8 cellular contexts compared by ENCODE assay signal in the genomic region with DNA sequence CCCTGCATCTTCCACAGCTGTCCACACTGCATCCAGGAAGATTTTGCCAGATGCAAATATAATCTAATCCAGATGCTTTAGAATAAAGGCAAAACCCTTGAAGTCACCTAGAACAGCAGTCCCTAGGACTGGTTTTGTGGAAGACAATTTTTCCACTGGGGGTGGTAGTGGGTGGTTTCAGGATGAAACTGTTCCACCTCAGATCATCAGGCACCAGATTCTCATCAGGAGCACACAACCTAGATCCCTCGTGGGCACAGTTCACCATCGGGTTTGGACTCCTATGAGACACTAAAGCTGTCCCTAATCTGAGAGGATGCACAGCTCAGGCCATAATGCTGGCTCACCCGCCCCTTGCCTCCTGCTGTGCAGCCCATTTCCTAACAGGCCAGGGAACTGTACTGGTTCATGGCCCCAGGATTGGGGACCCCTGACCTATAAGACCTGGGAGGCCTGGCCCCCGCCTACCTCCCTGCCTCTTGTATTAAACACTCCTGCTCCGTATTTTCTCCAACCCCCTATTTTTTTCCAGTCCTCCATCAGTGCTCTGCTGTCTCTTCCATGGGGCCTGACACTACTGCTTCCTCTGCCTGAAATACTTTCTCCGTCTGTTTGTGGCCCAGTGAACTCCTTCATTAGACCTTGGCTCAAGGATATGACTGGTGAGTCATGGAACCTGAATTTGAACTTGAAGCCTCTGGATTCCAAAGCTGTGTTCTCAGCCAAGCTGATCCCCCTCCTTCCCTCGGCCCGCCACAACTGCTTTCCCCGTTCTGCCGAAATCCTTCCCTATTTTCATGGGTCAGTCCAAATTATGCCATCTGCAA.
DNase-seq lines count a peak whose midpoint lies in the region; ATAC-seq and TF ChIP-seq lines count a peak whose summit lies in the region.

No MANE protein-coding gene starts in this region.

- RAD21 ChIA-PET in HCT116 (lab: Charles Lee; ENCODE audit: low non-redundant PET in 1 of 2, low total read pairs in 2 of 2, uncharacterized antibody in 2 of 2, unreplicated experiment in 2 of 2) = no interaction called here

- BruUV-seq in HCT116 (replicated peaks; lab: Mats Ljungman, UMichigan) = no TSS peak

- H3K4me2 ChIP-seq in HCT116 (ENCODE audit: low read length) = peak overlapping the region; percentile 85
- H3K4me2 ChIP-seq in skeletal muscle satellite cell (ENCODE audit: low read length) = peak overlapping the region; percentile 77

- CTCF ChIA-PET in HCT116 (lab: Charles Lee) = interaction anchor here (1.0 kb wide), 1 partner anchor 20 kb away, joined by 3 read pairs; no protein-coding TSS in a partner anchor

- peak overlapping the region; percentile 60 for H3K9ac ChIP-seq in HCT116 (ENCODE audit: low read length)
- peak overlapping the region; percentile 74 for H3K9ac ChIP-seq in skeletal muscle satellite cell (ENCODE audit: low read depth, low read length)

- no peak for TF ChIP-seq POLR2A in HCT116 (IDR thresholded peaks at IDR 0.05; ENCODE audit: borderline replicate concordance, extremely low read depth, insufficient read depth, insufficient read length)

- intact Hi-C loops in HCT116 (cut with micrococcal nuclease) = no loop called here
- intact Hi-C loops in left ventricle myocardium inferior (cut with micrococcal nuclease) = no loop called here

- H3K4me1 Mint-ChIP-seq in activated T-helper 17 cell treated with anti-CD3 and anti-CD28 coated beads, Interleukin-2, amount 50 U/mL, for 72 hours = peaks cover 27% of the 10 kb centered on the region

- ATAC-seq in HCT116 = peak; percentile 79
- ATAC-seq in activated T-helper 17 cell treated with anti-CD3 and anti-CD28 coated beads, Interleukin-2, amount 50 U/mL, for 72 hours (replicated peaks) = peak; percentile 64
- no peak for ATAC-seq in GM21717 (IDR thresholded peaks at IDR 0.05; ENCODE audit: unreplicated experiment)
- no peak for ATAC-seq in GM18498 (IDR thresholded peaks at IDR 0.05; ENCODE audit: unreplicated experiment)

- no peak for TF ChIP-seq RAD21 in HCT116 (IDR thresholded peaks at IDR 0.05; ENCODE audit: low read depth)

- H2AFZ ChIP-seq in HCT116 (ENCODE audit: low read depth, low read length, poor library complexity, severe bottlenecking) = no peak overlapping the region

- peaks cover 15% of the 10 kb centered on the region for H3K36me3 Mint-ChIP-seq in activated T-helper 17 cell treated with anti-CD3 and anti-CD28 coated beads, Interleukin-2, amount 50 U/mL, for 72 hours (ENCODE audit: low read depth)

- H3K27ac ChIP-seq in HCT116 (ENCODE audit: low read depth, low read length) (peak overlapping the region; percentile 82), left ventricle myocardium inferior (replicated peaks) (peak overlapping the region; percentile 87)

- H4K20me1 ChIP-seq in HCT116 (ENCODE audit: insufficient read depth) = no peaks in the 10 kb centered on the region

- peaks cover 4% of the 10 kb centered on the region for H3K9me3 Mint-ChIP-seq in activated T-helper 17 cell treated with anti-CD3 and anti-CD28 coated beads, Interleukin-2, amount 50 U/mL, for 72 hours

- H3K36me3 ChIP-seq in HCT116 (ENCODE audit: control insufficient read depth in 1 of 2, insufficient read depth in 2 of 2, low read length in 2 of 2) = 0 out of 4 replicates have a peak, but pooled peaks cover 0 to 3% of the 10 kb centered on the region in 2 experiments
- H3K36me3 ChIP-seq in left ventricle myocardium inferior = peaks cover 16% of the 10 kb centered on the region
- peaks cover 6% of the 10 kb centered on the region for H3K36me3 ChIP-seq in skeletal muscle satellite cell (ENCODE audit: insufficient read depth, low read length)

- POLR2A ChIA-PET in HCT116 (lab: Charles Lee) = no interaction called here

- H3K9me2 ChIP-seq in HCT116 (ENCODE audit: insufficient read depth) = no peaks in the 10 kb centered on the region

- H3K4me1 ChIP-seq in HCT116 (ENCODE audit: control insufficient read depth in 1 of 2, insufficient read depth in 2 of 2, low read length in 2 of 2) = peaks cover 52 to 79% of the 10 kb centered on the region in 2 experiments
- peaks cover 46% of the 10 kb centered on the region for H3K4me1 ChIP-seq in left ventricle myocardium inferior
- peaks cover 36% of the 10 kb centered on the region for H3K4me1 ChIP-seq in skeletal muscle satellite cell (ENCODE audit: control insufficient read depth, insufficient read depth, low read length)

- H3K27me3 ChIP-seq in HCT116 (ENCODE audit: insufficient read depth, low read length) (no peaks in the 10 kb centered on the region), left ventricle myocardium inferior (ENCODE audit: low read depth) (no peaks in the 10 kb centered on the region), skeletal muscle satellite cell (ENCODE audit: control insufficient read depth, insufficient read depth, low read length) (no peaks in the 10 kb centered on the region)

- no peaks in the 10 kb centered on the region for H3K9me3 ChIP-seq in HCT116 (ENCODE audit: control insufficient read depth in 1 of 2, insufficient read depth in 1 of 2, low read depth in 1 of 2, low read length in 2 of 2)
- no peaks in the 10 kb centered on the region for H3K9me3 ChIP-seq in left ventricle myocardium inferior (replicated peaks)
- no peaks in the 10 kb centered on the region for H3K9me3 ChIP-seq in skeletal muscle satellite cell (replicated peaks; ENCODE audit: low read length)

- DNase-seq in HCT116 (ENCODE audit: low read depth, low spot score) (peak; percentile 68), left ventricle myocardium inferior (no peak), NOMO-1 treated with dmso at 0.1 percent for 144 hours (lab: John Stamatoyannopoulos, UW; ENCODE audit: unreplicated experiment) (no peak), NCI-H2171 (lab: John Stamatoyannopoulos, UW) (no peak)

- peaks cover 40% of the 10 kb centered on the region for H3K79me2 ChIP-seq in HCT116 (ENCODE audit: insufficient read depth, low read length)

- H3K4me3 ChIP-seq in HCT116 (replicated peaks in 1 of 2; ENCODE audit: low read depth in 1 of 2, low read length in 2 of 2) (peak overlapping the region; percentile 13 to 48), left ventricle myocardium inferior (no peak overlapping the region), skeletal muscle satellite cell (ENCODE audit: low read length) (peak overlapping the region; percentile 42)

- no peak overlapping the region for H3K4me3 Mint-ChIP-seq in activated T-helper 17 cell treated with anti-CD3 and anti-CD28 coated beads, Interleukin-2, amount 50 U/mL, for 72 hours

- TF ChIP-seq CTCF in HCT116 (IDR thresholded peaks at IDR 0.05 in 2 of 3, conservative IDR thresholded peaks at IDR 0.05 in 1 of 3; ENCODE audit: borderline replicate concordance in 1 of 3, insufficient read depth in 1 of 3, low read depth in 2 of 3, low read length in 2 of 3) (peak in 2 of 3 experiments; percentile 11 to 26; a peak in 1 of 6 replicates), left ventricle myocardium inferior (IDR thresholded peaks at IDR 0.05; ENCODE audit: borderline replicate concordance) (no peak)

- no peaks in the 10 kb centered on the region for H3K27me3 Mint-ChIP-seq in activated T-helper 17 cell treated with anti-CD3 and anti-CD28 coated beads, Interleukin-2, amount 50 U/mL, for 72 hours

- H3K27ac Mint-ChIP-seq in activated T-helper 17 cell treated with anti-CD3 and anti-CD28 coated beads, Interleukin-2, amount 50 U/mL, for 72 hours = peak overlapping the region; percentile 15

TF ChIP-seq in HCT116, 20 proteins besides CTCF, POLR2A, EP300 and RAD21:
- TF ChIP-seq SP1 (IDR thresholded peaks at IDR 0.05; ENCODE audit: low read depth) (peak; percentile 77), TCF7L2 (IDR thresholded peaks at IDR 0.05; ENCODE audit: borderline replicate concordance, extremely low read depth, insufficient read depth, insufficient read length) (no peak), EZH2phosphoT487 (IDR thresholded peaks at IDR 0.05; ENCODE audit: borderline replicate concordance) (no peak), JUND (IDR thresholded peaks at IDR 0.05) (peak; percentile 81), ELF1 (IDR thresholded peaks at IDR 0.05; ENCODE audit: borderline replicate concordance, low read depth) (no peak), SRF (IDR thresholded peaks at IDR 0.05; ENCODE audit: low read depth) (no peak), CBX3 (IDR thresholded peaks at IDR 0.05; ENCODE audit: low read depth) (peak; percentile 41; the same call in 1 of the 2 replicates), EGR1 (IDR thresholded peaks at IDR 0.05; ENCODE audit: low read depth) (0 out of 2 replicates have a peak, but pooled peaks have one; percentile 28), POLR2AphosphoS5 (IDR thresholded peaks at IDR 0.05; ENCODE audit: low read depth, low read length) (peak; percentile 40; the same call in 1 of the 2 replicates), CEBPB (IDR thresholded peaks at IDR 0.05; ENCODE audit: low read depth) (peak; percentile 33; the same call in 1 of the 2 replicates), FOSL1 (IDR thresholded peaks at IDR 0.05; ENCODE audit: low read depth) (peak; percentile 83)
- TF ChIP-seq, protein P1, sequence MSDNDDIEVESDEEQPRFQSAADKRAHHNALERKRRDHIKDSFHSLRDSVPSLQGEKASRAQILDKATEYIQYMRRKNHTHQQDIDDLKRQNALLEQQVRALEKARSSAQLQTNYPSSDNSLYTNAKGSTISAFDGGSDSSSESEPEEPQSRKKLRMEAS (IDR thresholded peaks at IDR 0.05) = no peak

Comparison
In these comparisons a context has a peak if more than half of its experiments do, and no peak if none do; other contexts are left out.
1. ATAC-seq: peak in HCT116 (single experiment) and activated T-helper 17 cell treated with anti-CD3 and anti-CD28 coated beads, Interleukin-2, amount 50 U/mL, for 72 hours (single experiment); none in GM21717 (single experiment) and GM18498 (single experiment).